Comparison of ENCODE assay signal across 8 cellular contexts in the genomic region with DNA sequence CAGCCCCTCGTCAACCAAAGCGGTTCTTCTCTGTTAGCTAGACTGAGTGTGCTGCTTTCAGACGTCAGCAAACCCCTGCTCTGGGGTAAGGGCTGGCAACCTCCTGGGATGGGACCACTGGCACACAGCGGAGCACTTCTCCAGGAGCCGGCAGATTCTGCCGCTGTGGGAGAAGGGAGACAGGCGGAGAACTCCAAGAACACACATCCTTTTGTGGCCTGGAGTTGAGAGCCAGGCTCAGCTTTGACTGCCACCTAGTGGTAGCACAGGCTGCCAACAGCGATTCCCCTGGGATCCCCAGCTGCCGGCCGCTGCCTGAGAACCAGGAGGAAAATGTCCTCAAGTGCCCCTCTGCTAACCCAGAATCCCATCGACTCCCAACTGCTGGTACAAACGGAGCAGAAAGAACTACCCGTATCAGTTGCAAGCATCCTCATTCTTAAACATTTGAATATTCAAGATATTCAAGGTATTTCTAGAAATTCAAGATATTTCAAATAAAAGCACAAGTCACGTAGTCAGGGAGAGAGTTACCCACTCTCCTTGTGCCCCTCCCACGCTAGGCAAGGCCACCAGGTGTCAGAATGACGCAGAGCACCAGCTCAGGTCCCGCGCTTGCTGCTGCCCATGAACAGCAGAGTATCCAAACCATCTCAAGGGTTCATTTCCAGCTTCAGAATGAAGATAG. TPM values are rescaled to one million over a fixed set of nuclear protein-coding genes. Genes with fewer than 3 reads are reported as not detected.
DNase-seq lines count a peak whose midpoint lies in the region; ATAC-seq and TF ChIP-seq lines count a peak whose summit lies in the region.

No MANE protein-coding gene starts in this region.

- peaks cover 8 to 20% of the 10 kb centered on the region in 2 experiments; a peak in 3 of 4 replicates for H3K4me1 ChIP-seq in SK-N-SH (ENCODE audit: control insufficient read depth in 1 of 2, insufficient read depth in 2 of 2, low read depth in 1 of 2, low read length in 1 of 2)

- no peaks in the 10 kb centered on the region for H3K27me3 ChIP-seq in SK-N-SH (ENCODE audit: insufficient read depth)

- H3K27me3 Mint-ChIP-seq in activated naive CD8-positive, alpha-beta T cell = no peaks in the 10 kb centered on the region

- TF ChIP-seq RAD21 in SK-N-SH (IDR thresholded peaks at IDR 0.05; ENCODE audit: low read length) = peak; percentile 91

- peak; percentile 85 for DNase-seq in ELR (ENCODE audit: low read depth)
- peak; percentile 76 for DNase-seq in NAMALWA (ENCODE audit: low spot score)
- DNase-seq in SK-N-SH = peak; percentile 93
- peak; percentile 91 for DNase-seq in Right ventricle myocardium superior
- DNase-seq in posterior vena cava (ENCODE audit: low spot score) = peak; percentile 95
- DNase-seq in GOT3 (lab: John Stamatoyannopoulos, UW) = no peak

- peak; percentile 94 for TF ChIP-seq CTCF in SK-N-SH (IDR thresholded peaks at IDR 0.05)

- peaks cover 27 to 47% of the 10 kb centered on the region in 2 experiments for H3K36me3 ChIP-seq in SK-N-SH (replicated peaks in 1 of 2; ENCODE audit: control insufficient read depth in 1 of 2, insufficient read depth in 2 of 2, low read length in 1 of 2)

- no peak overlapping the region; a peak in 1 of 4 replicates for H3K4me3 ChIP-seq in SK-N-SH (ENCODE audit: low read depth in 2 of 2, low read length in 1 of 2)

- ATAC-seq in Right ventricle myocardium superior (ENCODE audit: poor library complexity) (peak; percentile 72), HG03045 (IDR thresholded peaks at IDR 0.05; ENCODE audit: unreplicated experiment) (no peak)

- H3K27ac ChIP-seq in SK-N-SH (ENCODE audit: low read depth in 2 of 2, low read length in 1 of 2) = peak overlapping the region; percentile 20 to 39; a peak in 2 of 4 replicates

- no peak overlapping the region for H3K4me2 ChIP-seq in SK-N-SH

- CTCF ChIA-PET in SK-N-SH (lab: Yijun Ruan, JAX) = interaction anchor here (0.6 to 9.2 kb wide), 31 partner anchors 9 to 621 kb away, joined by 3 to 254 read pairs (median 4); a partner anchor contains a TSS

- POLR2A ChIA-PET in SK-N-SH (lab: Yijun Ruan, JAX) = interaction anchor here (0.9 to 1.3 kb wide), 3 partner anchors 14 to 570 kb away, joined by 3 to 4 read pairs (median 3); no protein-coding TSS in a partner anchor

- peaks cover 18% of the 10 kb centered on the region for H4K20me1 ChIP-seq in SK-N-SH (ENCODE audit: insufficient read depth)

- peak overlapping the region; percentile 54 for H3K27ac Mint-ChIP-seq in activated naive CD8-positive, alpha-beta T cell

- H3F3A ChIP-seq in SK-N-SH (replicated peaks; ENCODE audit: insufficient read depth) = peaks cover 12% of the 10 kb centered on the region

- H3K9ac ChIP-seq in SK-N-SH = no peak overlapping the region

- peaks cover 46% of the 10 kb centered on the region for H3K79me2 ChIP-seq in SK-N-SH (ENCODE audit: insufficient read depth)

- H3K4me1 Mint-ChIP-seq in activated naive CD8-positive, alpha-beta T cell (ENCODE audit: low read depth) = peaks cover 32% of the 10 kb centered on the region

- H3K9me3 Mint-ChIP-seq in activated naive CD8-positive, alpha-beta T cell (ENCODE audit: low read depth) = no peaks in the 10 kb centered on the region

- intact Hi-C loops in Right ventricle myocardium superior (cut with DNase I) (no loop called here), posterior vena cava (cut with DNase I) (no loop called here)

- no peak for TF ChIP-seq EP300 in SK-N-SH (IDR thresholded peaks at IDR 0.05; ENCODE audit: borderline replicate concordance in 1 of 2, low read depth in 1 of 2, low read length in 1 of 2)

- H3K4me3 Mint-ChIP-seq in activated naive CD8-positive, alpha-beta T cell = no peak overlapping the region

- H3K9me3 ChIP-seq in SK-N-SH = no peaks in the 10 kb centered on the region

- H3K9me2 ChIP-seq in SK-N-SH = no peaks in the 10 kb centered on the region

- WGBS in SK-N-SH (ENCODE audit: low lambda C conversion rate) = 39% methylated on average over 13 of the region's 18 CpGs

- H2AFZ ChIP-seq in SK-N-SH (ENCODE audit: low read depth) = no peak overlapping the region

- peaks cover 2% of the 10 kb centered on the region for H3K36me3 Mint-ChIP-seq in activated naive CD8-positive, alpha-beta T cell

TF ChIP-seq in SK-N-SH, 30 proteins besides CTCF, POLR2A, EP300 and RAD21:
- TF ChIP-seq RCOR1 (IDR thresholded peaks at IDR 0.05; ENCODE audit: low read length) (peak; percentile 44; the same call in 1 of the 2 replicates), SMC3 (IDR thresholded peaks at IDR 0.05; ENCODE audit: low read depth, low read length) (peak; percentile 92), FOXJ3 (CRISPR knock-in tag; IDR thresholded peaks at IDR 0.05) (no peak), MXI1 (IDR thresholded peaks at IDR 0.05; ENCODE audit: low read depth, low read length) (peak; percentile 19; the same call in 1 of the 2 replicates), YY1 (IDR thresholded peaks at IDR 0.05; ENCODE audit: low read depth) (no peak), GATA2 (CRISPR knock-in tag; IDR thresholded peaks at IDR 0.05) (no peak), ELF1 (IDR thresholded peaks at IDR 0.05) (no peak), RXRA (IDR thresholded peaks at IDR 0.05; ENCODE audit: borderline replicate concordance, low read depth) (no peak)

RNA-seq across cellular contexts. Expression of a gene that starts 4.9 kb away (rescaled TPM):
- 30.8 and 33.1 TPM in 2 replicates for polyA plus RNA-seq in SK-N-SH (2012; rRNA removed)
- 27.2 and 30.5 TPM in 2 replicates for polyA plus RNA-seq in SK-N-SH (2012; cell fraction: cytosol; rRNA removed)
- 93.5 and 102 TPM in 2 replicates for polyA plus RNA-seq in SK-N-SH (2012; cell fraction: nucleus; rRNA removed)
- total RNA-seq in Right ventricle myocardium superior (7.3 TPM), posterior vena cava (10 to 100 TPM; 17.2 to 18.5 TPM)

RNA-seq across cellular contexts. Expression of a gene that starts 29.3 kb away (rescaled TPM):
- polyA plus RNA-seq in SK-N-SH (2012; rRNA removed) = 242 and 285 TPM in 2 replicates
- 196 and 213 TPM in 2 replicates for polyA plus RNA-seq in SK-N-SH (2012; cell fraction: cytosol; rRNA removed)
- polyA plus RNA-seq in SK-N-SH (2012; cell fraction: nucleus; rRNA removed) = 319 and 430 TPM in 2 replicates
- 136 TPM for total RNA-seq in Right ventricle myocardium superior
- total RNA-seq in posterior vena cava = 100 to 1,000 TPM in 1 of 2 donors, 10 to 100 TPM in 1; 65.8 to 100 TPM

RNA-seq across cellular contexts. Expression of a gene that starts 33.5 kb away (rescaled TPM):
- polyA plus RNA-seq in SK-N-SH (2012; rRNA removed) = not detected in 2 replicates
- not detected in 2 replicates for polyA plus RNA-seq in SK-N-SH (2012; cell fraction: cytosol; rRNA removed)
- 0.02 TPM in 1 of 2 replicates, not detected in the other for polyA plus RNA-seq in SK-N-SH (2012; cell fraction: nucleus; rRNA removed)
- not detected for total RNA-seq in Right ventricle myocardium superior
- total RNA-seq in posterior vena cava = not detected
